In the genomic region with DNA sequence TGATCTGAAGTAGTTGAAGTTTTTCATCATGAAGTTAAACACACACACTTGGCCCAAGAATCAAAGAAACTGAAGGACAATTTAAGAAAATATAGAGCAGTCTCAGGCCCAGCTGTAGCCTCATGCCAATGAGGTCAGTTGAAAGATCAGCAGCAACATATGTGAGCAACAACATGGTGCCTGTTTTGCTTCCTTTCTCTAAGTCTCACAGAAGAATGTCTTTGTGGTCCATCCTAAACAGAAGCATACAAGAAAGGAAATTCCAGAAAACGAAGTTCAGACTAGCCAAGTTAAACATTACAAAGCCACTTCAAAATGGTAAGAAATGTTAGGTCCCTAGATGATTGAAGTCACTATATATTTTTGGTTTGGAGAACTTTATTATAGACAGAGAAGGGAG, we compare ENCODE assay signal across 29 cellular contexts.
"Had no signal": no experiment of that assay in that cellular context is flagged by ENCODE, and none has a peak within 500 bp of the region (broad histone marks: within the 10 kb centered on the region; RNA-seq: fewer than 3 reads in every experiment).

No MANE protein-coding gene starts in this region.

- ATAC-seq: heart right ventricle; mucosa of descending colon; naive thymus-derived CD4-positive, alpha-beta T cell; natural killer cell treated with Interleukin-12 subunit alpha and Interleukin-12 subunit beta and Interleukin-15 and Interleukin-18, amount 100 ng/mL, for 72 hours; right lobe of liver; stimulated activated memory B cell treated with anti-CD40 and anti-IgM and Interleukin-4, amounts not matched to agents 10 μg/mL and 1 μg/mL and 100 μg/mL, for 72 hours; stimulated activated naive CD8-positive, alpha-beta T cell treated with anti-CD3 and anti-CD28 coated beads, Interleukin-15, Interleukin-2, amounts not matched to agents 100 U/mL and 50 U/mL, for 24 hours; upper lobe of right lung had no signal

- H3K9me3 Mint-ChIP-seq: neural crest cell; stimulated activated memory B cell treated with anti-CD40 and anti-IgM and Interleukin-4, amounts not matched to agents 10 μg/mL and 1 μg/mL and 100 μg/mL, for 72 hours had no signal

- H3K27ac Mint-ChIP-seq: naive thymus-derived CD4-positive, alpha-beta T cell; natural killer cell treated with Interleukin-12 subunit alpha and Interleukin-12 subunit beta and Interleukin-15 and Interleukin-18, amount 100 ng/mL, for 72 hours; progenitor cell of endocrine pancreas; stimulated activated memory B cell treated with anti-CD40 and anti-IgM and Interleukin-4, amounts not matched to agents 10 μg/mL and 1 μg/mL and 100 μg/mL, for 72 hours had no signal

- H2AFZ ChIP-seq: hepatocyte had no signal

- H3K36me3 Mint-ChIP-seq: naive thymus-derived CD4-positive, alpha-beta T cell; stimulated activated memory B cell treated with anti-CD40 and anti-IgM and Interleukin-4, amounts not matched to agents 10 μg/mL and 1 μg/mL and 100 μg/mL, for 72 hours had no signal

- H3K27me3 ChIP-seq: heart right ventricle, hepatocyte, neutrophil, right atrium auricular region, right lobe of liver, stomach, testis, tibial artery, upper lobe of right lung had no signal

- H3K9me3 ChIP-seq: heart right ventricle, left ventricle myocardium inferior, mucosa of descending colon, neutrophil, right atrium auricular region, right lobe of liver, stomach, testis, tibial artery, upper lobe of right lung had no signal

- FAIRE-seq: islet of Langerhans, kidney, urothelium cell line had no signal

- H3K4me3 Mint-ChIP-seq: naive thymus-derived CD4-positive, alpha-beta T cell; natural killer cell treated with Interleukin-12 subunit alpha and Interleukin-12 subunit beta and Interleukin-15 and Interleukin-18, amount 100 ng/mL, for 72 hours; neural crest cell; stimulated activated memory B cell treated with anti-CD40 and anti-IgM and Interleukin-4, amounts not matched to agents 10 μg/mL and 1 μg/mL and 100 μg/mL, for 72 hours had no signal

- H3K79me2 ChIP-seq: hepatocyte had no signal

- H3K4me1 Mint-ChIP-seq: naive thymus-derived CD4-positive, alpha-beta T cell; neural crest cell; stimulated activated memory B cell treated with anti-CD40 and anti-IgM and Interleukin-4, amounts not matched to agents 10 μg/mL and 1 μg/mL and 100 μg/mL, for 72 hours had no signal

- H3K36me3 ChIP-seq: heart right ventricle, left ventricle myocardium inferior, neutrophil, right atrium auricular region, right lobe of liver, stomach, tibial artery, upper lobe of right lung had no signal

- H3K27me3 Mint-ChIP-seq: naive thymus-derived CD4-positive, alpha-beta T cell; natural killer cell treated with Interleukin-12 subunit alpha and Interleukin-12 subunit beta and Interleukin-15 and Interleukin-18, amount 100 ng/mL, for 72 hours; progenitor cell of endocrine pancreas; stimulated activated memory B cell treated with anti-CD40 and anti-IgM and Interleukin-4, amounts not matched to agents 10 μg/mL and 1 μg/mL and 100 μg/mL, for 72 hours had no signal

- DNase-seq: heart right ventricle; kidney; left ventricle myocardium inferior; midbrain; mucosa of descending colon; naive thymus-derived CD4-positive, alpha-beta T cell; occipital lobe; right lobe of liver; stimulated activated CD4-positive, alpha-beta T cell treated with anti-CD3 and anti-CD28 coated beads, Interleukin-1b, Interleukin-23, amount 100 ng/mL, for 48 hours; stimulated activated CD4-positive, alpha-beta T cell treated with anti-CD3 and anti-CD28 coated beads, Interleukin-2, amount 100 ng/mL, for 48 hours; stimulated activated CD4-positive, alpha-beta T cell treated with anti-CD3 and anti-CD28 coated beads, Interleukin-4, amount 100 ng/mL, for 4 hours; stimulated activated CD8-positive, alpha-beta memory T cell treated with anti-CD3 and anti-CD28 coated beads, Interleukin-4, amount 100 ng/mL, for 48 hours; stimulated activated naive CD8-positive, alpha-beta T cell treated with anti-CD3 and anti-CD28 coated beads, Interleukin-15, Interleukin-2, amounts not matched to agents 100 U/mL and 50 U/mL, for 24 hours; stomach; testis; tibial artery; trophoblast cell; upper lobe of right lung had no signal

- H3K4me2 ChIP-seq: hepatocyte, smooth muscle cell had no signal

- H3K4me3 ChIP-seq: heart right ventricle, hepatocyte, left ventricle myocardium inferior, lung, mucosa of descending colon, right atrium auricular region, right lobe of liver, smooth muscle cell, stomach, testis, tibial artery, upper lobe of right lung had no signal

- H3K27ac ChIP-seq: heart right ventricle, hepatocyte, left ventricle myocardium inferior, neutrophil, right atrium auricular region, right lobe of liver, stomach, testis, tibial artery, upper lobe of right lung had no signal

- H3K4me1 ChIP-seq: heart right ventricle, left ventricle myocardium inferior, right atrium auricular region, right lobe of liver, stomach, testis, tibial artery, upper lobe of right lung had no signal
